Comparison of ENCODE assay signal across 26 cellular contexts in the genomic region with DNA sequence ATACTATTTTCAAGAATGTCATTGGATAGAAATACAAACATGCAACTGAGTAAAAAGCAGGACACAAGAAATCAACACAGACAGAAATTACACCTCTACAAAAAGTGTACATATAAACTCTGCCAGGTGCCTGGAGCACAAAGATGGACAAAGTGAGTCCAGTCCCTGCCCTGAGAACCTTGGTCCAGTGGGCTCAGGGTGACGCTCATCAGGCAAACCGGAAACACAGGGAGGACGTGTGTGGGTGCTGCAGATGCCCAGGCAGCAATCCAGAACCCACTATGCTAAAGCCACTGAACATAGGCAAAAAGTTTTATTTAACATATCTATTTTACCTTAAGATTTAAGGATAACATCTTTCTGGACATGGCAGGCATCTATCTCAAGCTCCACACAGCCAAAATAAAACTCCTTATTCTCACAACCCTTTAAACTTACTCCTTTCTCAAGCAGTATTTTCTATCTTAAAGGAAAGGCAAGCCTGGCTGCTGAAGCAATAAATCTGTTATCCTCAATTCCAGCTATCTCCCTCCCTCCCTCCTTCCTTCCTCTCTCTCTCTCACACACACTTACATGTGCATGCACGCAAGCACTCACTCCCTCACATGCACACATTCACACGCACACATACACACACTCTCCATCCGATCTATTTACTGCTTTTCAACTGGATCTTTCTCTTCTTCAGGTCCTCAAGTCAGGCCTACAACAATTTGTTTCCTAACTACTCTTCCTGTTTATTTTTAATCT.
"Had no signal": no experiment of that assay in that cellular context is flagged by ENCODE, and none has a peak within 500 bp of the region (broad histone marks: within the 10 kb centered on the region; RNA-seq: fewer than 3 reads in every experiment).

No MANE protein-coding gene starts in this region.

- H3K4me1 Mint-ChIP-seq: activated B cell treated with CpG ODN at 0.5 μM for 24 hours, endodermal cell had no signal

- H3K36me3 ChIP-seq: colonic mucosa, neutrophil, pancreas, right lobe of liver had no signal

- H3K4me3 ChIP-seq: colonic mucosa, lung, pancreas, right lobe of liver, testis had no signal

- H3K4me3 Mint-ChIP-seq: activated B cell treated with CpG ODN at 0.5 μM for 24 hours; activated CD4-positive, alpha-beta T cell treated with anti-CD3 and anti-CD28 coated beads for 36 hours; activated naive CD8-positive, alpha-beta T cell treated with anti-CD3 and anti-CD28 coated beads for 36 hours; activated T-cell treated with anti-CD3 and anti-CD28 coated beads, Interleukin-2, amount 50 U/mL, for 4 hours; central memory CD8-positive, alpha-beta T cell; endodermal cell; immature natural killer cell; natural killer cell; type B pancreatic cell had no signal

- H3K9me3 ChIP-seq: colonic mucosa, neutrophil, pancreas, right lobe of liver, SK-N-SH, testis had no signal

- H3K9ac ChIP-seq: SK-N-SH had no signal

- H3K27me3 Mint-ChIP-seq: activated B cell treated with CpG ODN at 0.5 μM for 24 hours; activated CD4-positive, alpha-beta T cell treated with anti-CD3 and anti-CD28 coated beads for 36 hours; activated naive CD8-positive, alpha-beta T cell treated with anti-CD3 and anti-CD28 coated beads for 36 hours; central memory CD8-positive, alpha-beta T cell; type B pancreatic cell had no signal

- H3K27ac ChIP-seq: colonic mucosa, epithelial cell of prostate, neutrophil, pancreas, right lobe of liver, testis had no signal

- H3K27me3 ChIP-seq: colonic mucosa, pancreas, right lobe of liver, testis had no signal

- H3K27ac Mint-ChIP-seq: activated B cell treated with CpG ODN at 0.5 μM for 24 hours; activated CD4-positive, alpha-beta T cell treated with anti-CD3 and anti-CD28 coated beads for 36 hours; activated naive CD8-positive, alpha-beta T cell treated with anti-CD3 and anti-CD28 coated beads for 36 hours; endodermal cell; natural killer cell; type B pancreatic cell had no signal

- H3K4me1 ChIP-seq: colonic mucosa, right lobe of liver, testis had no signal

- DNase-seq: activated B cell treated with CpG ODN at 0.5 μM for 24 hours; activated CD4-positive, alpha-beta T cell treated with anti-CD3 and anti-CD28 coated beads for 36 hours; activated CD4-positive, alpha-beta T cell treated with anti-CD3 and anti-CD28 coated beads, Interleukin-2, amount 50 U/mL, for 4 hours; activated CD8-positive, alpha-beta memory T cell treated with anti-CD3 and anti-CD28 coated beads for 24 hours; activated CD8-positive, alpha-beta memory T cell treated with anti-CD3 and anti-CD28 coated beads, Interleukin-2, amount 50 U/mL, for 48 hours; activated naive CD4-positive, alpha-beta T cell treated with Interleukin-2 at 50 U/mL for 16 hours; activated naive CD8-positive, alpha-beta T cell treated with anti-CD3 and anti-CD28 coated beads for 36 hours; activated T-cell treated with anti-CD3 and anti-CD28 coated beads, Interleukin-2, amount 50 U/mL, for 4 hours; colonic mucosa; endodermal cell; foreskin fibroblast; immature natural killer cell; natural killer cell; pancreas; SK-N-SH; small intestine; stimulated activated CD4-positive, alpha-beta T cell treated with anti-CD3 and anti-CD28 coated beads, Interleukin-2, amount 100 ng/mL, for 24 hours; stimulated activated naive CD4-positive, alpha-beta T cell; testis had no signal

- FAIRE-seq: astrocyte, pancreas, small intestine had no signal

- H3K4me2 ChIP-seq: SK-N-SH had no signal

- H3K9me3 Mint-ChIP-seq: activated B cell treated with CpG ODN at 0.5 μM for 24 hours; activated naive CD8-positive, alpha-beta T cell treated with anti-CD3 and anti-CD28 coated beads for 36 hours; activated T-cell treated with anti-CD3 and anti-CD28 coated beads, Interleukin-2, amount 50 U/mL, for 4 hours; central memory CD8-positive, alpha-beta T cell; endodermal cell; immature natural killer cell; natural killer cell; type B pancreatic cell had no signal

- H3K36me3 Mint-ChIP-seq: activated naive CD8-positive, alpha-beta T cell treated with anti-CD3 and anti-CD28 coated beads for 36 hours; immature natural killer cell; natural killer cell; type B pancreatic cell had no signal
